28 cellular contexts compared by ENCODE assay signal in the genomic region with DNA sequence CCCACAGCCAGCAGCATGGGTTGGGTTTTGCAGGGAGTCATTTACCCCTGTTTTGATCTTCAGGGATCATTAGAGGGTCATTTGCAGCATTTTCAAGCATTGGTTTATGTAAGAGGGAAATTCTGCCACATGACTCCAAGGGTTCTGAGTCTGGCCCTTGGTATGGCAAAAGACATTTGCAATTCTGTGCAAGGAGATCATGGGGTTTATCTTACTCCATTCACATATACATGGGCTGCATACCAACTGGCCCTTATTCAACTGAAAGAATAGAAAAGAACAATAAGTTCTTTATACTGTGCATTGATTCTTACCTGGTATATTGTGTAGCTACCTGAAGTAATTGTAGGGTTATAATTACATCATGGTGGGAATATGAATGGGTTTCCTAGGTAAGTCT.
"Had no signal": no experiment of that assay in that cellular context is flagged by ENCODE, and none has a peak within 500 bp of the region (broad histone marks: within the 10 kb centered on the region; RNA-seq: fewer than 3 reads in every experiment).

No MANE protein-coding gene starts in this region.

- H3K27ac ChIP-seq: coronary artery, esophagus muscularis mucosa, foreskin keratinocyte, gastroesophageal sphincter, heart right ventricle, left lung, parathyroid adenoma, right lobe of liver, thyroid gland had no signal

- H3K36me3 ChIP-seq: esophagus muscularis mucosa, heart right ventricle, left lung, right lobe of liver, thyroid gland had no signal

- H3K4me1 ChIP-seq: esophagus muscularis mucosa, foreskin keratinocyte, gastroesophageal sphincter, heart right ventricle, left lung, parathyroid adenoma, right lobe of liver, thyroid gland had no signal

- H3K27me3 ChIP-seq: esophagus muscularis mucosa, foreskin keratinocyte, gastroesophageal sphincter, right lobe of liver, thyroid gland had no signal

- ATAC-seq: foreskin keratinocyte; gastroesophageal sphincter; heart right ventricle; left cardiac atrium; left lung; mucosa of descending colon; natural killer cell treated with Interleukin-12 subunit alpha and Interleukin-12 subunit beta and Interleukin-15 and Interleukin-18, amount 100 ng/mL, for 72 hours; right lobe of liver; stimulated activated naive CD8-positive, alpha-beta T cell treated with anti-CD3 and anti-CD28 coated beads, Interleukin-15, amount 100 ng/mL, for 72 hours had no signal

- H3K9me3 ChIP-seq: esophagus muscularis mucosa, gastroesophageal sphincter, heart right ventricle, left lung, mucosa of descending colon, right lobe of liver, thyroid gland had no signal

- H3K9ac ChIP-seq: parathyroid adenoma had no signal

- H3K4me3 Mint-ChIP-seq: mesothelial cell of epicardium; naive B cell; natural killer cell treated with Interleukin-12 subunit alpha and Interleukin-12 subunit beta and Interleukin-15 and Interleukin-18, amount 100 ng/mL, for 72 hours; neural crest cell; stimulated activated naive CD8-positive, alpha-beta T cell treated with anti-CD3 and anti-CD28 coated beads, Interleukin-15, amount 100 ng/mL, for 72 hours; type B pancreatic cell had no signal

- H3K27me3 Mint-ChIP-seq: progenitor cell of endocrine pancreas, type B pancreatic cell had no signal

- H3K4me3 ChIP-seq: coronary artery, esophagus muscularis mucosa, gastroesophageal sphincter, heart right ventricle, left lung, mucosa of descending colon, right lobe of liver, thyroid gland had no signal

- H3K27ac Mint-ChIP-seq: mesothelial cell of epicardium; naive B cell; natural killer cell treated with Interleukin-12 subunit alpha and Interleukin-12 subunit beta and Interleukin-15 and Interleukin-18, amount 100 ng/mL, for 72 hours; progenitor cell of endocrine pancreas; stimulated activated naive CD8-positive, alpha-beta T cell treated with anti-CD3 and anti-CD28 coated beads, Interleukin-15, amount 100 ng/mL, for 72 hours; type B pancreatic cell had no signal

- H3K4me1 Mint-ChIP-seq: mesothelial cell of epicardium; naive B cell; neural crest cell; stimulated activated naive CD8-positive, alpha-beta T cell treated with anti-CD3 and anti-CD28 coated beads, Interleukin-15, amount 100 ng/mL, for 72 hours had no signal

- H2AFZ ChIP-seq: parathyroid adenoma had no signal

- DNase-seq: dermis blood vessel endothelial cell; effector memory CD4-positive, alpha-beta T cell; foreskin keratinocyte; heart right ventricle; hippocampal formation; left cardiac atrium; left lung; mesenchymal stem cell; mucosa of descending colon; naive B cell; right lobe of liver; small intestine; stimulated activated CD4-positive, alpha-beta T cell treated with anti-CD3 and anti-CD28 coated beads, Interleukin-12 subunit alpha, Interleukin-12 subunit beta, amount 100 ng/mL, for 4 hours; stimulated activated CD4-positive, alpha-beta T cell treated with anti-CD3 and anti-CD28 coated beads, Interleukin-1b, Interleukin-23, amount 100 ng/mL, for 48 hours; stimulated activated CD4-positive, alpha-beta T cell treated with anti-CD3 and anti-CD28 coated beads, Interleukin-4, amount 100 ng/mL, for 1 hour; stimulated activated CD8-positive, alpha-beta memory T cell treated with anti-CD3 and anti-CD28 coated beads, Interleukin-4, amount 100 ng/mL, for 48 hours; stimulated activated naive CD4-positive, alpha-beta T cell; stimulated activated naive CD8-positive, alpha-beta T cell treated with anti-CD3 and anti-CD28 coated beads, Interleukin-15, amount 100 ng/mL, for 72 hours; thyroid gland had no signal

- H3K36me3 Mint-ChIP-seq: naive B cell; natural killer cell treated with Interleukin-12 subunit alpha and Interleukin-12 subunit beta and Interleukin-15 and Interleukin-18, amount 100 ng/mL, for 72 hours had no signal

- H3K9me3 Mint-ChIP-seq: mesothelial cell of epicardium; naive B cell; natural killer cell treated with Interleukin-12 subunit alpha and Interleukin-12 subunit beta and Interleukin-15 and Interleukin-18, amount 100 ng/mL, for 72 hours; neural crest cell; stimulated activated naive CD8-positive, alpha-beta T cell treated with anti-CD3 and anti-CD28 coated beads, Interleukin-15, amount 100 ng/mL, for 72 hours; type B pancreatic cell had no signal
